ENCODE assay signal across 1 cellular context in the genomic region with DNA sequence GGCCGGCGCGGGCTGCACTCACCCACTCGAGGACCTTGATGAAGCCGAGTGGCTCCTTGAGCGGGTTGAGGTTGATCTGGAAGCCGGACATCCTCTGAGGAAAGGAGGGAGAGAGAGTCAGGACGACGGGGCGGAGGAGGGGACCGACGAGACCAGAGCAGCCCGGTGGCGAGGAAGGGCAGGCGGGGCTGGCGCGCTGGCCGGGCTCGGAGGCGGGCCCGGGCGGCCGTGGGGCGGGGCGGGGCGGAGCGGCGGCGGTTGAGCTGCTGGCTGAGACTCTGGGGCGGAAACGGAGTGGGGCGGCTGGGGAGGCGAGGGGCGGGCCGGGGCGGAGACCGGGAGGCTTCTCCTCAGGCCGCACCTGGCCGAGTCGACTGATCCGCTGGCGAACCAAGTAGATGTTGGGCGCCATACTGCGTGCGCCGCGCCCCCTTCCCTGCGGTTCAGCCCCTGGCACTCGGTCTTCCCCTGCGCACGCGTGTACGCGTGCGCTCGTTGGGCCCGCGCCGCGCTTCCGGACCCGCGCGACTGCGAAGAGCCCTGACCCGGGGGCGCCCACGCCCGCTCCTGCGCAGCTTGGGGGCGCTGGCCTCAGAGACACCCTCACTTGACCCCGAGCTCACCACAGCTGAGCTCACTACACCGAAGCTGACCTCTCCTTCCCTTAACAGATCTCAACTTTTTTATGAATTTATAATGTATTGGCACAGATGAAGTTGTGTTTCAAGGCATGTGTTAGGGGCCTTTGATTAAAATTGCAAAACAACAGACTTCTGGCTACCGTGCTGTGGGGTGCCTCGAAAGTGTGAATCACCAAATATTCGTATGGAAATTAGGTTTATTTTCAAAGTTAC.
TF ChIP-seq lines count a peak whose summit lies in the region.

TSS of gene SYPL1 (minus strand) at position 195 of the 854 bp plus-strand sequence. CDS start at position 91, 104 bp downstream.

TF ChIP-seq in GM12878, 131 proteins besides CTCF, POLR2A, EP300 and RAD21 (continued from another document and continues in another):
- TF ChIP-seq E4F1 (IDR thresholded peaks at IDR 0.05; ENCODE audit: borderline replicate concordance, partially characterized antibody) (peak; percentile 16), CREB1 (IDR thresholded peaks at IDR 0.05; ENCODE audit: low read depth) (no peak), RAD51 (IDR thresholded peaks at IDR 0.05) (no peak), CEBPB (IDR thresholded peaks at IDR 0.05; ENCODE audit: borderline replicate concordance in 1 of 2, low read depth in 2 of 2, low read length in 2 of 2) (no peak), IKZF1 (conservative IDR thresholded peaks at IDR 0.05) (peak; percentile 4), YY1 (IDR thresholded peaks at IDR 0.05; ENCODE audit: low read depth, low read length) (peak; percentile 90), TBL1XR1 (IDR thresholded peaks at IDR 0.05; ENCODE audit: low read depth, low read length) (no peak), NFYA (IDR thresholded peaks at IDR 0.05; ENCODE audit: borderline replicate concordance, low read depth, low read length) (no peak), PAX8 (IDR thresholded peaks at IDR 0.05) (no peak), POLR2AphosphoS2 (IDR thresholded peaks at IDR 0.05; ENCODE audit: low read depth, low read length) (0 out of 2 replicates have a peak, but pooled peaks have one; percentile 12), MEF2A (IDR thresholded peaks at IDR 0.05; ENCODE audit: insufficient read depth, low read depth, low read length) (no peak), MTA2 (IDR thresholded peaks at IDR 0.05; ENCODE audit: low read depth) (peak; percentile 32; the same call in 1 of the 2 replicates), CHD1 (IDR thresholded peaks at IDR 0.05; ENCODE audit: low read depth, low read length) (no peak), PML (IDR thresholded peaks at IDR 0.05; ENCODE audit: low read length) (no peak), MTA3 (IDR thresholded peaks at IDR 0.05; ENCODE audit: borderline replicate concordance, low read length) (no peak), ETV6 (conservative IDR thresholded peaks at IDR 0.05 in 1 of 2, IDR thresholded peaks at IDR 0.05 in 1 of 2; ENCODE audit: borderline replicate concordance in 1 of 2, low read depth in 1 of 2) (no peak), TCF7 (IDR thresholded peaks at IDR 0.05; ENCODE audit: borderline replicate concordance) (no peak), BCL11A (IDR thresholded peaks at IDR 0.05; ENCODE audit: low read depth, low read length) (no peak), POU2F2 (IDR thresholded peaks at IDR 0.05; ENCODE audit: borderline replicate concordance, low read depth, low read length) (no peak), BMI1 (IDR thresholded peaks at IDR 0.05; ENCODE audit: borderline replicate concordance) (no peak), SP1 (IDR thresholded peaks at IDR 0.05; ENCODE audit: low read depth, low read length) (peak; percentile 88), ZBTB4 (CRISPR knock-in tag; IDR thresholded peaks at IDR 0.05) (no peak), IKZF2 (IDR thresholded peaks at IDR 0.05) (no peak; a peak in 1 of 4 replicates), RELB (IDR thresholded peaks at IDR 0.05; ENCODE audit: low read depth) (0 out of 2 replicates have a peak, but pooled peaks have one; percentile 24), TCF12 (IDR thresholded peaks at IDR 0.05; ENCODE audit: low read depth, low read length) (peak; percentile 41; the same call in 1 of the 2 replicates), MLLT1 (IDR thresholded peaks at IDR 0.05) (no peak), NR2C2 (IDR thresholded peaks at IDR 0.05; ENCODE audit: borderline replicate concordance, control insufficient read depth, insufficient read length, low read depth) (no peak), CREM (IDR thresholded peaks at IDR 0.05; ENCODE audit: low read depth) (no peak), ZBTB11 (CRISPR knock-in tag; IDR thresholded peaks at IDR 0.05) (no peak), MEF2B (IDR thresholded peaks at IDR 0.05; ENCODE audit: partially characterized antibody, poor library complexity, severe bottlenecking) (peak; percentile 40), RFX5 (IDR thresholded peaks at IDR 0.05; ENCODE audit: low read depth, low read length) (no peak)
- TF ChIP-seq, protein P1, sequence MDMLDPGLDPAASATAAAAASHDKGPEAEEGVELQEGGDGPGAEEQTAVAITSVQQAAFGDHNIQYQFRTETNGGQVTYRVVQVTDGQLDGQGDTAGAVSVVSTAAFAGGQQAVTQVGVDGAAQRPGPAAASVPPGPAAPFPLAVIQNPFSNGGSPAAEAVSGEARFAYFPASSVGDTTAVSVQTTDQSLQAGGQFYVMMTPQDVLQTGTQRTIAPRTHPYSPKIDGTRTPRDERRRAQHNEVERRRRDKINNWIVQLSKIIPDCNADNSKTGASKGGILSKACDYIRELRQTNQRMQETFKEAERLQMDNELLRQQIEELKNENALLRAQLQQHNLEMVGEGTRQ (IDR thresholded peaks at IDR 0.05; ENCODE audit: borderline replicate concordance, low read depth, low read length) = no peak
- TF ChIP-seq, protein P2, sequence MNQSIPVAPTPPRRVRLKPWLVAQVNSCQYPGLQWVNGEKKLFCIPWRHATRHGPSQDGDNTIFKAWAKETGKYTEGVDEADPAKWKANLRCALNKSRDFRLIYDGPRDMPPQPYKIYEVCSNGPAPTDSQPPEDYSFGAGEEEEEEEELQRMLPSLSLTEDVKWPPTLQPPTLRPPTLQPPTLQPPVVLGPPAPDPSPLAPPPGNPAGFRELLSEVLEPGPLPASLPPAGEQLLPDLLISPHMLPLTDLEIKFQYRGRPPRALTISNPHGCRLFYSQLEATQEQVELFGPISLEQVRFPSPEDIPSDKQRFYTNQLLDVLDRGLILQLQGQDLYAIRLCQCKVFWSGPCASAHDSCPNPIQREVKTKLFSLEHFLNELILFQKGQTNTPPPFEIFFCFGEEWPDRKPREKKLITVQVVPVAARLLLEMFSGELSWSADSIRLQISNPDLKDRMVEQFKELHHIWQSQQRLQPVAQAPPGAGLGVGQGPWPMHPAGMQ (IDR thresholded peaks at IDR 0.05; ENCODE audit: borderline replicate concordance) = no peak
- TF ChIP-seq, protein P3, sequence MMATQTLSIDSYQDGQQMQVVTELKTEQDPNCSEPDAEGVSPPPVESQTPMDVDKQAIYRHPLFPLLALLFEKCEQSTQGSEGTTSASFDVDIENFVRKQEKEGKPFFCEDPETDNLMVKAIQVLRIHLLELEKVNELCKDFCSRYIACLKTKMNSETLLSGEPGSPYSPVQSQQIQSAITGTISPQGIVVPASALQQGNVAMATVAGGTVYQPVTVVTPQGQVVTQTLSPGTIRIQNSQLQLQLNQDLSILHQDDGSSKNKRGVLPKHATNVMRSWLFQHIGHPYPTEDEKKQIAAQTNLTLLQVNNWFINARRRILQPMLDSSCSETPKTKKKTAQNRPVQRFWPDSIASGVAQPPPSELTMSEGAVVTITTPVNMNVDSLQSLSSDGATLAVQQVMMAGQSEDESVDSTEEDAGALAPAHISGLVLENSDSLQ (IDR thresholded peaks at IDR 0.05) = 0 out of 2 replicates have a peak, but pooled peaks have one; percentile 6
- TF ChIP-seq, protein P4, sequence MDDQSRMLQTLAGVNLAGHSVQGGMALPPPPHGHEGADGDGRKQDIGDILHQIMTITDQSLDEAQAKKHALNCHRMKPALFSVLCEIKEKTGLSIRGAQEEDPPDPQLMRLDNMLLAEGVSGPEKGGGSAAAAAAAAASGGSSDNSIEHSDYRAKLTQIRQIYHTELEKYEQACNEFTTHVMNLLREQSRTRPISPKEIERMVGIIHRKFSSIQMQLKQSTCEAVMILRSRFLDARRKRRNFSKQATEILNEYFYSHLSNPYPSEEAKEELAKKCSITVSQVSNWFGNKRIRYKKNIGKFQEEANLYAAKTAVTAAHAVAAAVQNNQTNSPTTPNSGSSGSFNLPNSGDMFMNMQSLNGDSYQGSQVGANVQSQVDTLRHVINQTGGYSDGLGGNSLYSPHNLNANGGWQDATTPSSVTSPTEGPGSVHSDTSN (IDR thresholded peaks at IDR 0.05; ENCODE audit: insufficient replicate concordance, low read depth, low read length) = no peak
- TF ChIP-seq, protein P5, sequence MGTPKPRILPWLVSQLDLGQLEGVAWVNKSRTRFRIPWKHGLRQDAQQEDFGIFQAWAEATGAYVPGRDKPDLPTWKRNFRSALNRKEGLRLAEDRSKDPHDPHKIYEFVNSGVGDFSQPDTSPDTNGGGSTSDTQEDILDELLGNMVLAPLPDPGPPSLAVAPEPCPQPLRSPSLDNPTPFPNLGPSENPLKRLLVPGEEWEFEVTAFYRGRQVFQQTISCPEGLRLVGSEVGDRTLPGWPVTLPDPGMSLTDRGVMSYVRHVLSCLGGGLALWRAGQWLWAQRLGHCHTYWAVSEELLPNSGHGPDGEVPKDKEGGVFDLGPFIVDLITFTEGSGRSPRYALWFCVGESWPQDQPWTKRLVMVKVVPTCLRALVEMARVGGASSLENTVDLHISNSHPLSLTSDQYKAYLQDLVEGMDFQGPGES (IDR thresholded peaks at IDR 0.05) = no peak
